In the genomic region with DNA sequence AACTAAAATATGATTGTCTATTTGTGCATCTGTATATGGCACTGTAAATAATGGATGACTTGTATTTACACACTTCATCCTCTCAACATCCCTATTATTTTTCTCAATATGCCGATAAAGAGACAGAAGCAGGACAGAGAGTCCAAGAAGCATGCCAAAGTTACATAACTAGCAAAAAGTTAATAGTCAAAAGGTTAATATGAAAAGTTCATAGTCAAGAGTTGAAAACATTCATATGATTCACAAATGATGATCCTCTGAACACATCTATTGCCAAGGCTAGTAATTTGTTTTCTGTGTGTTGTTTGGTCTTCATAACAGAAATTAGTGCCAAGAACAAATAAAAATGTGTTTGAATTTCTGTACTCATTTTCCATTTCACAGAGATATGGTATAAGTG, we compare ENCODE assay signal across 27 cellular contexts.
"Had no signal": no experiment of that assay in that cellular context is flagged by ENCODE, and none has a peak within 500 bp of the region (broad histone marks: within the 10 kb centered on the region; RNA-seq: fewer than 3 reads in every experiment).

No MANE protein-coding gene starts in this region.

- ATAC-seq: activated naive CD8-positive, alpha-beta T cell treated with anti-CD3 and anti-CD28 coated beads, Interleukin-2, amount 50 U/mL, for 24 hours; activated T-cell treated with anti-CD3 and anti-CD28 coated beads, Interleukin-2, amount 50 U/mL, for 4 hours; K562; Panc1 had no signal

- H3K27ac ChIP-seq: brain microvascular endothelial cell, VCaP had no signal

- H3K27me3 ChIP-seq: brain microvascular endothelial cell had no signal

- DNase-seq: activated B cell treated with CpG ODN at 0.5 μM for 24 hours; activated CD4-positive, alpha-beta memory T cell treated with anti-CD3 and anti-CD28 coated beads for 36 hours; activated CD4-positive, alpha-beta T cell treated with anti-CD3 and anti-CD28 coated beads for 4 hours; activated CD4-positive, alpha-beta T cell treated with anti-CD3 and anti-CD28 coated beads, Interleukin-2, amount 50 U/mL, for 1 hour; activated CD4-positive, CD25-positive, alpha-beta regulatory T cell treated with anti-CD3 and anti-CD28 coated beads, Interleukin-2, amount 50 U/mL, for 72 hours; activated CD8-positive, alpha-beta memory T cell treated with anti-CD3 and anti-CD28 coated beads, Interleukin-2, amount 50 U/mL, for 4 hours; activated gamma-delta T cell treated with Interleukin-2 at 50 U/mL for 16 hours; activated naive CD4-positive, alpha-beta T cell treated with anti-CD3 and anti-CD28 coated beads, Interleukin-2, amount 10 ng/mL, durations not matched to agents 7 days and 5 days; activated naive CD8-positive, alpha-beta T cell treated with anti-CD3 and anti-CD28 coated beads, Interleukin-2, amount 50 U/mL, for 24 hours; activated T-cell treated with anti-CD3 and anti-CD28 coated beads for 4 hours; activated T-cell treated with anti-CD3 and anti-CD28 coated beads, Interleukin-2, amount 50 U/mL, for 4 hours; anterior cingulate cortex; brain microvascular endothelial cell; central memory CD4-positive, alpha-beta T cell; NCI-H1105; NCI-H1417 treated with DMSO at 0.1 percent for 48 hours; NCI-H1930; NCI-H2081 treated with DMSO at 0.1 percent for 48 hours; NCI-H345; NCI-H524 treated with DMSO at 0.1 percent for 48 hours; SW 1271; T-helper 1 cell; T-helper 2 cell; T-helper 9 cell had no signal

- H3K4me3 ChIP-seq: K562 had no signal

- FAIRE-seq: K562 had no signal

- H3K36me3 ChIP-seq: brain microvascular endothelial cell had no signal
